In the genomic region with DNA sequence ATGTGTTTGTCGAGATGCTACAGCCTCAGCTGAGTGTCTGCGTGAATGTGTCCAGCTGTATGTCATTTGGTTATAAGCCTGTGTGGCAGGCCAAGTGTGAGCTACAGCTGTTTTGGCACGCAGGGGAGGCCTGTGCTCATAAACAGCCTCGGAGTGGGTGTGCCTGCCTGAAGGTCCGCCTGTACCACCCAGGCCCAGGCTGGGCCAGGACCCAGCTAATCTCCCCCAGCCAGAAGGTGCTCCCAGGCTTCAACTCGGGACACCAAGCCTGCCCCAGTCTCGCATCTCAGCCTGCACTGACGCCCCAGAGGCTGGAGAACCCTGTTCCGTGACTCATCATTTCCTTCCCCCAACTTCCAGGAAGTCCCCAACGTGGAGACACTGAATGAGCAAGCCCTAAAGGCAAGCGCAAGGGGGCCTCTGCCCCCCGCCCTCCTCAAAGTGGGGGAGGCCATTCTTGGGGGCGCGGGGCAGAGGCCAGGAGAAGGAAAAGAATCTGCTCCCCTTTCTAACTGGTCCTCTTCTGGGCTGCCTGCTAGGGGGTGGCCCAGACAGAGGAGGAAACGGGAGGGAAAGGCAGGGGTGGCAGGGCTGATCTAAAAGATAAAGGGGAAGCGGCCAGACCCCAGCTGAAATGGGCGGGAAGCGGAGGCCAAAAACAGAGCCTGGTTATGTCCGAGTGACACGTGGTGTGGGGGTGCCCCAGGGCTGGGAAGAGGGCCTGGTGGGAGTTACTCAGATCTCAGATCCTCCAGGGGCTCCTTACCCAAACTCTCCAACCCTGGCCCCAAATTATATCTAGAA, we compare ENCODE assay signal across 1 cellular context.
TF ChIP-seq lines count a peak whose summit lies in the region.

No MANE protein-coding gene starts in this region.

TF ChIP-seq in HepG2, 621 proteins besides CTCF, POLR2A, EP300 and RAD21 (continued from another document and continues in another):
- TF ChIP-seq, protein P1, sequence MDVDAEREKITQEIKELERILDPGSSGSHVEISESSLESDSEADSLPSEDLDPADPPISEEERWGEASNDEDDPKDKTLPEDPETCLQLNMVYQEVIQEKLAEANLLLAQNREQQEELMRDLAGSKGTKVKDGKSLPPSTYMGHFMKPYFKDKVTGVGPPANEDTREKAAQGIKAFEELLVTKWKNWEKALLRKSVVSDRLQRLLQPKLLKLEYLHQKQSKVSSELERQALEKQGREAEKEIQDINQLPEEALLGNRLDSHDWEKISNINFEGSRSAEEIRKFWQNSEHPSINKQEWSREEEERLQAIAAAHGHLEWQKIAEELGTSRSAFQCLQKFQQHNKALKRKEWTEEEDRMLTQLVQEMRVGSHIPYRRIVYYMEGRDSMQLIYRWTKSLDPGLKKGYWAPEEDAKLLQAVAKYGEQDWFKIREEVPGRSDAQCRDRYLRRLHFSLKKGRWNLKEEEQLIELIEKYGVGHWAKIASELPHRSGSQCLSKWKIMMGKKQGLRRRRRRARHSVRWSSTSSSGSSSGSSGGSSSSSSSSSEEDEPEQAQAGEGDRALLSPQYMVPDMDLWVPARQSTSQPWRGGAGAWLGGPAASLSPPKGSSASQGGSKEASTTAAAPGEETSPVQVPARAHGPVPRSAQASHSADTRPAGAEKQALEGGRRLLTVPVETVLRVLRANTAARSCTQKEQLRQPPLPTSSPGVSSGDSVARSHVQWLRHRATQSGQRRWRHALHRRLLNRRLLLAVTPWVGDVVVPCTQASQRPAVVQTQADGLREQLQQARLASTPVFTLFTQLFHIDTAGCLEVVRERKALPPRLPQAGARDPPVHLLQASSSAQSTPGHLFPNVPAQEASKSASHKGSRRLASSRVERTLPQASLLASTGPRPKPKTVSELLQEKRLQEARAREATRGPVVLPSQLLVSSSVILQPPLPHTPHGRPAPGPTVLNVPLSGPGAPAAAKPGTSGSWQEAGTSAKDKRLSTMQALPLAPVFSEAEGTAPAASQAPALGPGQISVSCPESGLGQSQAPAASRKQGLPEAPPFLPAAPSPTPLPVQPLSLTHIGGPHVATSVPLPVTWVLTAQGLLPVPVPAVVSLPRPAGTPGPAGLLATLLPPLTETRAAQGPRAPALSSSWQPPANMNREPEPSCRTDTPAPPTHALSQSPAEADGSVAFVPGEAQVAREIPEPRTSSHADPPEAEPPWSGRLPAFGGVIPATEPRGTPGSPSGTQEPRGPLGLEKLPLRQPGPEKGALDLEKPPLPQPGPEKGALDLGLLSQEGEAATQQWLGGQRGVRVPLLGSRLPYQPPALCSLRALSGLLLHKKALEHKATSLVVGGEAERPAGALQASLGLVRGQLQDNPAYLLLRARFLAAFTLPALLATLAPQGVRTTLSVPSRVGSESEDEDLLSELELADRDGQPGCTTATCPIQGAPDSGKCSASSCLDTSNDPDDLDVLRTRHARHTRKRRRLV (CRISPR knock-in tag; IDR thresholded peaks at IDR 0.05), result peak; percentile 25; the same call in 1 of the 2 replicates
- TF ChIP-seq ZNF772 (CRISPR knock-in tag; IDR thresholded peaks at IDR 0.05) (peak; percentile 73), PITX1 (CRISPR knock-in tag; IDR thresholded peaks at IDR 0.05) (no peak), USF2 (IDR thresholded peaks at IDR 0.05; ENCODE audit: low read depth, low read length) (no peak), USF2 (CRISPR knock-in tag; IDR thresholded peaks at IDR 0.05; ENCODE audit: borderline replicate concordance) (no peak), MAFG (CRISPR knock-in tag; IDR thresholded peaks at IDR 0.05) (peak; percentile 77), ZNF83 (CRISPR knock-in tag; IDR thresholded peaks at IDR 0.05; ENCODE audit: borderline replicate concordance) (no peak), RBM22 (optimal IDR thresholded peaks at IDR 0.05; ENCODE audit: low read length) (peak; percentile 51), ZBTB38 (CRISPR knock-in tag; IDR thresholded peaks at IDR 0.05) (peak; percentile 22; the same call in 1 of the 2 replicates), RBFOX2 (IDR thresholded peaks at IDR 0.05; ENCODE audit: low read depth, low read length) (0 out of 2 replicates have a peak, but pooled peaks have one; percentile 39), GRHL1 (CRISPR knock-in tag; conservative IDR thresholded peaks at IDR 0.05) (no peak), MIER3 (CRISPR knock-in tag; IDR thresholded peaks at IDR 0.05; ENCODE audit: borderline replicate concordance) (peak; percentile 25; the same call in 1 of the 2 replicates), ZFX (CRISPR knock-in tag; IDR thresholded peaks at IDR 0.05; ENCODE audit: low read depth) (peak; percentile 44; the same call in 1 of the 2 replicates), ZNF687 (CRISPR knock-in tag; IDR thresholded peaks at IDR 0.05) (peak; percentile 77), ZNF776 (CRISPR knock-in tag; IDR thresholded peaks at IDR 0.05) (0 out of 2 replicates have a peak, but pooled peaks have one; percentile 19), ZBTB25 (CRISPR knock-in tag; IDR thresholded peaks at IDR 0.05) (no peak), ZBTB37 (CRISPR knock-in tag; IDR thresholded peaks at IDR 0.05) (0 out of 2 replicates have a peak, but pooled peaks have one; percentile 25), YEATS4 (CRISPR knock-in tag; IDR thresholded peaks at IDR 0.05; ENCODE audit: borderline replicate concordance) (no peak), MXI1 (IDR thresholded peaks at IDR 0.05; ENCODE audit: borderline replicate concordance, low read depth, low read length) (peak; percentile 11; the same call in 1 of the 3 replicates), KAT7 (CRISPR knock-in tag; IDR thresholded peaks at IDR 0.05; ENCODE audit: borderline replicate concordance) (no peak; the same call in 1 of the 2 replicates), DNMT3B (CRISPR knock-in tag; conservative IDR thresholded peaks at IDR 0.05) (peak; percentile 79; the same call in 1 of the 2 replicates), ARID4A (CRISPR knock-in tag; IDR thresholded peaks at IDR 0.05; ENCODE audit: borderline replicate concordance) (peak; percentile 73), SSRP1 (CRISPR knock-in tag; IDR thresholded peaks at IDR 0.05) (peak; percentile 68; the same call in 1 of the 2 replicates)
- TF ChIP-seq, protein P2, sequence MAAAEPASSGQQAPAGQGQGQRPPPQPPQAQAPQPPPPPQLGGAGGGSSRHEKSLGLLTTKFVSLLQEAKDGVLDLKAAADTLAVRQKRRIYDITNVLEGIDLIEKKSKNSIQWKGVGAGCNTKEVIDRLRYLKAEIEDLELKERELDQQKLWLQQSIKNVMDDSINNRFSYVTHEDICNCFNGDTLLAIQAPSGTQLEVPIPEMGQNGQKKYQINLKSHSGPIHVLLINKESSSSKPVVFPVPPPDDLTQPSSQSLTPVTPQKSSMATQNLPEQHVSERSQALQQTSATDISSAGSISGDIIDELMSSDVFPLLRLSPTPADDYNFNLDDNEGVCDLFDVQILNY (CRISPR knock-in tag; conservative IDR thresholded peaks at IDR 0.05), result no peak
- TF ChIP-seq, protein P3, sequence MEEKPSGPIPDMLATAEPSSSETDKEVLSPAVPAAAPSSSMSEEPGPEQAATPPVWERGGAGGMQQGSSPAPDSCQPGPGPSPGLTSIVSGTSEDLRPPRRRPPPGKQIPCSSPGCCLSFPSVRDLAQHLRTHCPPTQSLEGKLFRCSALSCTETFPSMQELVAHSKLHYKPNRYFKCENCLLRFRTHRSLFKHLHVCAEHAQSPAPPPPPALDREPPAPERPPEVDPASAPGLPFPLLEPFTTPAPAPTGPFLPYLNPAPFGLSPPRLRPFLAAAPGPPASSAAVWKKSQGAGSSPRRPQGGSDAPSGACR (CRISPR knock-in tag; IDR thresholded peaks at IDR 0.05), result 0 out of 2 replicates have a peak, but pooled peaks have one; percentile 30
